Comparison of ENCODE assay signal across 11 cellular contexts in genomic region chr7:47572939-47573757, GRCh38. TPM values are rescaled to one million over a fixed set of nuclear protein-coding genes. Genes with fewer than 3 reads are reported as not detected.
A peak's percentile ranks its signal among the peaks of the same experiment; 100 is the strongest.
DNase-seq lines count a peak whose midpoint lies in the region; ATAC-seq and TF ChIP-seq lines count a peak whose summit lies in the region.
"Had no signal": no experiment of that assay in that cellular context is flagged by ENCODE, and none has a peak within 500 bp of the region (broad histone marks: within the 10 kb centered on the region; RNA-seq: fewer than 3 reads in every experiment).

No MANE protein-coding gene starts in this region.

- intact Hi-C loops in Caco-2 (cut with micrococcal nuclease; ENCODE audit: unreplicated experiment) = no loop called here

- ATAC-seq in WTC11 = peak; percentile 84
- ATAC-seq in GM18907 (IDR thresholded peaks at IDR 0.05; ENCODE audit: unreplicated experiment) = no peak
- ATAC-seq in GM18861 (IDR thresholded peaks at IDR 0.05; ENCODE audit: unreplicated experiment) = no peak

- H3K36me3 Mint-ChIP-seq in Caco-2 (ENCODE audit: insufficient read depth, unreplicated experiment) (peaks cover 95% of the 10 kb centered on the region), WTC11 (peaks cover 5% of the 10 kb centered on the region)
- H3K36me3 Mint-ChIP-seq in activated naive CD4-positive, alpha-beta T cell treated with anti-CD3 and anti-CD28 coated beads, Interleukin-2, amount 10 ng/mL, durations not matched to agents 7 days and 5 days = no peaks in the 10 kb centered on the region
- H3K36me3 Mint-ChIP-seq: activated naive CD4-positive, alpha-beta T cell treated with anti-CD3 and anti-CD28 coated beads, Interleukin-2, amount 50 U/mL, for 24 hours had no signal

- H3K27me3 ChIP-seq in Caco-2 (replicated peaks; ENCODE audit: control insufficient read depth, insufficient read depth, low read length) = no peaks in the 10 kb centered on the region

- CTCF ChIA-PET in Caco-2 (lab: Charles Lee) = no interaction called here
- CTCF ChIA-PET in WTC11 (lab: Charles Lee) = no interaction called here
- CTCF ChIA-PET in activated naive CD4-positive, alpha-beta T cell treated with anti-CD3 and anti-CD28 coated beads, Interleukin-2, amount 10 ng/mL, durations not matched to agents 7 days and 5 days (lab: Charles Lee) = no interaction called here

- peaks cover 73% of the 10 kb centered on the region for H3K4me1 ChIP-seq in Caco-2

- POLR2A ChIA-PET in Caco-2 (lab: Charles Lee) = no interaction called here
- POLR2A ChIA-PET in WTC11 (lab: Charles Lee) = no interaction called here

- DNase-seq in Caco-2 (no peak), WTC11 (ENCODE audit: low spot score) (peak; percentile 35), islet precursor cell (peak; percentile 57), renal cortical epithelial cell (ENCODE audit: low read depth) (peak; percentile 61), dedifferentiated amniotic fluid mesenchymal stem cell (ENCODE audit: extremely low spot score) (no peak)
- no peak for DNase-seq in activated naive CD4-positive, alpha-beta T cell treated with anti-CD3 and anti-CD28 coated beads, Interleukin-2, amount 10 ng/mL, durations not matched to agents 7 days and 5 days
- DNase-seq: activated CD4-positive, CD25-positive, alpha-beta regulatory T cell treated with anti-CD3 and anti-CD28 coated beads, Interleukin-2, amount 50 U/mL, for 72 hours; NCI-H187 treated with DMSO at 0.1 percent for 48 hours had no signal

- H3K4me3 ChIP-seq in Caco-2 (ENCODE audit: low read depth, low read length) = no peak overlapping the region

- H3K9me3 ChIP-seq in Caco-2 = no peaks in the 10 kb centered on the region

- no peak for TF ChIP-seq CTCF in Caco-2 (IDR thresholded peaks at IDR 0.05; ENCODE audit: insufficient read depth in 1 of 2, low read depth in 1 of 2, low read length in 1 of 2, severe bottlenecking in 1 of 2, unreplicated experiment in 1 of 2)
- no peak for TF ChIP-seq CTCF in WTC11 (IDR thresholded peaks at IDR 0.05)

- H3K9me3 Mint-ChIP-seq in Caco-2 (ENCODE audit: unreplicated experiment) = no peaks in the 10 kb centered on the region
- no peaks in the 10 kb centered on the region for H3K9me3 Mint-ChIP-seq in WTC11
- H3K9me3 Mint-ChIP-seq in activated naive CD4-positive, alpha-beta T cell treated with anti-CD3 and anti-CD28 coated beads, Interleukin-2, amount 10 ng/mL, durations not matched to agents 7 days and 5 days = peaks cover 2% of the 10 kb centered on the region
- H3K9me3 Mint-ChIP-seq: activated naive CD4-positive, alpha-beta T cell treated with anti-CD3 and anti-CD28 coated beads, Interleukin-2, amount 50 U/mL, for 24 hours had no signal

- H3K4me3 Mint-ChIP-seq in Caco-2 (ENCODE audit: unreplicated experiment) (peak overlapping the region; percentile 71), WTC11 (no peak overlapping the region)
- H3K4me3 Mint-ChIP-seq in activated naive CD4-positive, alpha-beta T cell treated with anti-CD3 and anti-CD28 coated beads, Interleukin-2, amount 10 ng/mL, durations not matched to agents 7 days and 5 days = no peak overlapping the region
- H3K4me3 Mint-ChIP-seq: activated naive CD4-positive, alpha-beta T cell treated with anti-CD3 and anti-CD28 coated beads, Interleukin-2, amount 50 U/mL, for 24 hours had no signal

- H3K27me3 Mint-ChIP-seq in Caco-2 (ENCODE audit: insufficient read depth, unreplicated experiment) (no peaks in the 10 kb centered on the region), WTC11 (ENCODE audit: low read depth) (no peaks in the 10 kb centered on the region)
- peaks cover 30% of the 10 kb centered on the region for H3K27me3 Mint-ChIP-seq in activated naive CD4-positive, alpha-beta T cell treated with anti-CD3 and anti-CD28 coated beads, Interleukin-2, amount 10 ng/mL, durations not matched to agents 7 days and 5 days

- H3K4me1 Mint-ChIP-seq in Caco-2 (ENCODE audit: low read depth, unreplicated experiment) (peaks cover 68% of the 10 kb centered on the region), WTC11 (peaks cover 73% of the 10 kb centered on the region)
- H3K4me1 Mint-ChIP-seq in activated naive CD4-positive, alpha-beta T cell treated with anti-CD3 and anti-CD28 coated beads, Interleukin-2, amount 10 ng/mL, durations not matched to agents 7 days and 5 days = no peaks in the 10 kb centered on the region
- H3K4me1 Mint-ChIP-seq: activated naive CD4-positive, alpha-beta T cell treated with anti-CD3 and anti-CD28 coated beads, Interleukin-2, amount 50 U/mL, for 24 hours had no signal

- peak overlapping the region; percentile 92 for H3K27ac Mint-ChIP-seq in Caco-2 (ENCODE audit: unreplicated experiment)
- H3K27ac Mint-ChIP-seq in WTC11 = peak overlapping the region; percentile 85
- no peak overlapping the region for H3K27ac Mint-ChIP-seq in activated naive CD4-positive, alpha-beta T cell treated with anti-CD3 and anti-CD28 coated beads, Interleukin-2, amount 10 ng/mL, durations not matched to agents 7 days and 5 days
- H3K27ac Mint-ChIP-seq: activated naive CD4-positive, alpha-beta T cell treated with anti-CD3 and anti-CD28 coated beads, Interleukin-2, amount 50 U/mL, for 24 hours had no signal

- BruUV-seq in Caco-2 (replicated peaks; lab: Mats Ljungman, UMichigan) = no TSS peak

- peaks cover 6% of the 10 kb centered on the region for H3K36me3 ChIP-seq in Caco-2 (ENCODE audit: control insufficient read depth, insufficient read depth, low read length)

TF ChIP-seq in WTC11, 78 proteins besides CTCF, POLR2A, EP300 and RAD21 (continues in another document):
- TF ChIP-seq USF1 (CRISPR knock-in tag; IDR thresholded peaks at IDR 0.05) (peak; percentile 76), ZNF317 (CRISPR knock-in tag; IDR thresholded peaks at IDR 0.05; ENCODE audit: borderline replicate concordance, low read depth) (no peak), KAT7 (CRISPR knock-in tag; IDR thresholded peaks at IDR 0.05; ENCODE audit: borderline replicate concordance) (no peak), MYBL2 (CRISPR knock-in tag; IDR thresholded peaks at IDR 0.05) (no peak), HMGXB4 (CRISPR knock-in tag; IDR thresholded peaks at IDR 0.05) (no peak), TP53 (CRISPR knock-in tag; IDR thresholded peaks at IDR 0.05) (no peak), PRDM15 (CRISPR knock-in tag; IDR thresholded peaks at IDR 0.05) (no peak)

RNA-seq across cellular contexts. Expression of gene TNS3, which starts 8.8 kb away (rescaled TPM):
- total RNA-seq in Caco-2 (2022) (252 and 263 TPM in 2 replicates), WTC11 (2021) (28.3 to 37.7 TPM (median 29.6 TPM) in 3 replicates), renal cortical epithelial cell (30.4 and 210 TPM in 2 replicates)

Comparison
In these comparisons a context has a peak if more than half of its experiments do, and no peak if none do; other contexts are left out.
1. DNase-seq: peak in WTC11 (single experiment), islet precursor cell (single experiment) and renal cortical epithelial cell (single experiment); none in Caco-2 (0 of 2), activated naive CD4-positive, alpha-beta T cell treated with anti-CD3 and anti-CD28 coated beads, Interleukin-2, amount 10 ng/mL, durations not matched to agents 7 days and 5 days (single experiment) and dedifferentiated amniotic fluid mesenchymal stem cell (single experiment).